ENCODE assay signal across 8 cellular contexts in genomic region chr1:27668808-27669723, GRCh38. TPM values are rescaled to one million over a fixed set of nuclear protein-coding genes. Genes with fewer than 3 reads are reported as not detected.
A peak's percentile ranks its signal among the peaks of the same experiment; 100 is the strongest.
DNase-seq lines count a peak whose midpoint lies in the region; ATAC-seq, FAIRE-seq and TF ChIP-seq lines count a peak whose summit lies in the region.

No MANE protein-coding gene starts in this region.

- dilution Hi-C loops in endothelial cell of umbilical vein (cut with MboI; ENCODE audit: extremely low pct_ligation_motif_present, low sequenced_read_pairs) = no loop called here

- H3K79me2 ChIP-seq in GM23248 (ENCODE audit: insufficient read depth) (no peaks in the 10 kb centered on the region), endothelial cell of umbilical vein (ENCODE audit: control insufficient read depth, insufficient read depth, low read length) (no peaks in the 10 kb centered on the region)

- H3F3A ChIP-seq in GM23248 (ENCODE audit: insufficient read depth) = peaks cover 19% of the 10 kb centered on the region

- no peak for ATAC-seq in GM18868 (IDR thresholded peaks at IDR 0.05; ENCODE audit: unreplicated experiment)

- peak overlapping the region; percentile 75 for H3K4me2 ChIP-seq in GM23248 (ENCODE audit: unreplicated experiment)
- H3K4me2 ChIP-seq in endothelial cell of umbilical vein (ENCODE audit: insufficient read depth, low read length) = peak overlapping the region; percentile 90

- H2AFZ ChIP-seq in GM23248 (peak overlapping the region; percentile 93), endothelial cell of umbilical vein (ENCODE audit: low read depth, low read length) (peak overlapping the region; percentile 98)

- H3K4me3 ChIP-seq in GM23248 (peak overlapping the region; percentile 66), endothelial cell of umbilical vein (replicated peaks in 1 of 3; ENCODE audit: insufficient read depth in 1 of 3, low read depth in 1 of 3, low read length in 3 of 3) (peak overlapping the region in 2 of 3 experiments; percentile 16 to 37), muscle layer of colon (ENCODE audit: low read depth in 1 of 2, low read length in 2 of 2) (peak overlapping the region; percentile 33 to 60)

- TF ChIP-seq CTCF in endothelial cell of umbilical vein (IDR thresholded peaks at IDR 0.05; ENCODE audit: extremely low read depth in 1 of 2, insufficient read depth in 1 of 2, low read depth in 1 of 2, low read length in 2 of 2) = peak; percentile 86 to 99

- H3K36me3 ChIP-seq in GM23248 (ENCODE audit: low read depth) (no peaks in the 10 kb centered on the region), endothelial cell of umbilical vein (ENCODE audit: control insufficient read depth in 2 of 2, extremely low read depth in 1 of 2, insufficient read depth in 2 of 2, low read length in 2 of 2) (no peaks in the 10 kb centered on the region), muscle layer of colon (ENCODE audit: insufficient read depth, low read length) (no peaks in the 10 kb centered on the region)

- H3K4me1 ChIP-seq in GM23248 (ENCODE audit: insufficient read depth) = peaks cover 12% of the 10 kb centered on the region
- H3K4me1 ChIP-seq in endothelial cell of umbilical vein (ENCODE audit: control insufficient read depth, extremely low read depth, insufficient read depth, low read length) = peaks cover 20% of the 10 kb centered on the region
- peaks cover 13% of the 10 kb centered on the region for H3K4me1 ChIP-seq in muscle layer of colon (ENCODE audit: insufficient read depth, low read length)

- POLR2A ChIA-PET in endothelial cell of umbilical vein (lab: Charles Lee) = interaction anchor here (1.0 kb wide), 1 partner anchor 104 kb away, joined by 3 read pairs; the partner anchor contains the start of gene STX12

- CTCF ChIA-PET in endothelial cell of umbilical vein (lab: Charles Lee) = interaction anchor here (0.6 to 1.9 kb wide), 51 partner anchors 8 to 974 kb away, joined by 3 to 51 read pairs (median 5); partner anchors contain the start of genes FAM76A, MAP3K6, PPP1R8 and STX12

- FAIRE-seq in endothelial cell of umbilical vein (lab: Jason Lieb, UNC) = peak; percentile 24

- WGBS in GM23248 (ENCODE audit: low coverage in 1 of 2, low lambda C conversion rate in 2 of 2, missing lambda C conversion rate in 2 of 2), 2 experiments = 9 to 11% methylated on average over 36 of the region's 36 CpGs

- TF ChIP-seq POLR2A in endothelial cell of umbilical vein (IDR thresholded peaks at IDR 0.05; ENCODE audit: low read depth, low read length) = no peak

- H3K9me2 ChIP-seq in GM23248 (ENCODE audit: insufficient read depth) = no peaks in the 10 kb centered on the region

- H3K9ac ChIP-seq in GM23248 = peak overlapping the region; percentile 39
- no peak overlapping the region for H3K9ac ChIP-seq in endothelial cell of umbilical vein (replicated peaks; ENCODE audit: extremely low read depth, insufficient read depth, low read length)
- no peak overlapping the region for H3K9ac ChIP-seq in muscle layer of colon (ENCODE audit: low read length)

- intact Hi-C loops in endothelial cell of umbilical vein (cut with micrococcal nuclease) = no loop called here

- in situ Hi-C loops in GM23248 (cut with MboI) = loop anchor here (5.0 kb wide), 1 partner anchor 62 kb away; no protein-coding TSS in a partner anchor

- no peaks in the 10 kb centered on the region for H3K9me1 ChIP-seq in endothelial cell of umbilical vein (replicated peaks; ENCODE audit: control insufficient read depth, extremely low read depth, insufficient read depth, low read length)

- DNase-seq in AG20443 (ENCODE audit: low spot score) (peak; percentile 77), GM23248 (peak; percentile 64), NCI-H69 (lab: John Stamatoyannopoulos, UW) (peak; percentile 64), endothelial cell of umbilical vein (ENCODE audit: low read depth, low spot score) (peak; percentile 59)
- DNase-seq in activated CD8-positive, alpha-beta memory T cell treated with anti-CD3 and anti-CD28 coated beads, Interleukin-2, amount 50 U/mL, for 1 hour (ENCODE audit: extremely low read depth) = peak; percentile 38
- peak; percentile 97 for DNase-seq in stimulated activated CD8-positive, alpha-beta memory T cell treated with anti-CD3 and anti-CD28 coated beads, Interleukin-4, amount 100 ng/mL, for 48 hours

- H3K27me3 ChIP-seq in GM23248 (replicated peaks; ENCODE audit: insufficient read depth) = no peaks in the 10 kb centered on the region
- no peaks in the 10 kb centered on the region for H3K27me3 ChIP-seq in endothelial cell of umbilical vein (ENCODE audit: control insufficient read depth in 2 of 2, insufficient read depth in 2 of 2, low read length in 2 of 2)
- no peaks in the 10 kb centered on the region for H3K27me3 ChIP-seq in muscle layer of colon (ENCODE audit: control insufficient read depth in 1 of 2, insufficient read depth in 2 of 2, low read length in 2 of 2)

- no TSS peak for BruUV-seq in endothelial cell of umbilical vein (replicated peaks; lab: Mats Ljungman, UMichigan)

- H3K9me3 ChIP-seq in GM23248 (ENCODE audit: low read depth) (no peaks in the 10 kb centered on the region), endothelial cell of umbilical vein (replicated peaks; ENCODE audit: control insufficient read depth, insufficient read depth, low read length) (no peaks in the 10 kb centered on the region), muscle layer of colon (ENCODE audit: low read length) (no peaks in the 10 kb centered on the region)

- H3K27ac ChIP-seq in GM23248 (no peak overlapping the region), endothelial cell of umbilical vein (ENCODE audit: insufficient read depth, low read depth, low read length) (no peak overlapping the region), muscle layer of colon (ENCODE audit: low read depth, low read length) (no peak overlapping the region)

- H4K20me1 ChIP-seq in GM23248 (ENCODE audit: insufficient read depth) = no peaks in the 10 kb centered on the region
- H4K20me1 ChIP-seq in endothelial cell of umbilical vein (replicated peaks; ENCODE audit: control insufficient read depth, extremely low read depth, insufficient read depth, low read length) = no peaks in the 10 kb centered on the region

TF ChIP-seq in endothelial cell of umbilical vein, 7 proteins besides CTCF, POLR2A, EP300 and RAD21:
- no peak for TF ChIP-seq POLR2AphosphoS5 (IDR thresholded peaks at IDR 0.05; ENCODE audit: insufficient read depth, low read depth, low read length)
- TF ChIP-seq EZH2 (IDR thresholded peaks at IDR 0.05; ENCODE audit: borderline replicate concordance, low read depth, low read length, severe bottlenecking) = no peak
- TF ChIP-seq GATA2 (IDR thresholded peaks at IDR 0.05; ENCODE audit: insufficient read depth, insufficient read length, low read depth, low read length) = no peak
- TF ChIP-seq MAX (IDR thresholded peaks at IDR 0.05; ENCODE audit: insufficient read depth, insufficient read length) = no peak
- TF ChIP-seq FOS (IDR thresholded peaks at IDR 0.05; ENCODE audit: borderline replicate concordance, insufficient read depth, low read length) = no peak
- no peak for TF ChIP-seq MYC (IDR thresholded peaks at IDR 0.05; ENCODE audit: low read depth, low read length)
- no peak for TF ChIP-seq JUN (IDR thresholded peaks at IDR 0.05; ENCODE audit: borderline replicate concordance, insufficient read depth, insufficient read length, low read depth)

RNA-seq across cellular contexts. Expression of gene IFI6, which starts 2.9 kb away (rescaled TPM):
- 31.9 and 32.1 TPM in 2 replicates for total RNA-seq in GM23248 (2014; rRNA removed; shearing (Covaris generic))
- polyA plus RNA-seq in GM23248 (2016; fragmentation: Nextera tagmentation; extraction: Ambion mirVana) = 50.2 and 53.5 TPM in 2 replicates
- total RNA-seq in endothelial cell of umbilical vein = 20.0 and 28.4 TPM in 2 replicates
- 47.9 and 58.0 TPM in 2 replicates for polyA plus RNA-seq in endothelial cell of umbilical vein
- polyA plus RNA-seq in endothelial cell of umbilical vein (2011; cell fraction: cytosol; rRNA removed) = 26.7 and 34.0 TPM in 2 replicates
- 8.5 and 9.4 TPM in 2 replicates for polyA plus RNA-seq in endothelial cell of umbilical vein (2011; cell fraction: nucleus; rRNA removed)
- 44.2 and 57.6 TPM in 2 replicates for polyA plus RNA-seq in endothelial cell of umbilical vein (2012)
- polyA minus RNA-seq in endothelial cell of umbilical vein = 8.6 and 10.2 TPM in 2 replicates
- polyA minus RNA-seq in endothelial cell of umbilical vein (2011; cell fraction: cytosol; rRNA and poly(A)+ RNA removed) = 24.3 TPM
- polyA minus RNA-seq in endothelial cell of umbilical vein (2011; cell fraction: nucleus; rRNA and poly(A)+ RNA removed) = 1.9 and 2.3 TPM in 2 replicates

RNA-seq across cellular contexts. Expression of gene FGR, which starts 34.1 kb away (rescaled TPM):
- not detected in 2 replicates for total RNA-seq in GM23248 (2014; rRNA removed; shearing (Covaris generic))
- not detected in 2 replicates for polyA plus RNA-seq in GM23248 (2016; fragmentation: Nextera tagmentation; extraction: Ambion mirVana)
- total RNA-seq in endothelial cell of umbilical vein = not detected in 2 replicates
- 0.16 and 0.18 TPM in 2 replicates for polyA plus RNA-seq in endothelial cell of umbilical vein
- polyA plus RNA-seq in endothelial cell of umbilical vein (2011; cell fraction: cytosol; rRNA removed) = 0.07 and 0.08 TPM in 2 replicates
- 0.20 and 0.55 TPM in 2 replicates for polyA plus RNA-seq in endothelial cell of umbilical vein (2011; cell fraction: nucleus; rRNA removed)
- polyA plus RNA-seq in endothelial cell of umbilical vein (2012) = not detected in 2 replicates
- polyA minus RNA-seq in endothelial cell of umbilical vein = 0.13 TPM in 1 of 2 replicates, not detected in the other
- polyA minus RNA-seq in endothelial cell of umbilical vein (2011; cell fraction: cytosol; rRNA and poly(A)+ RNA removed) = not detected
- polyA minus RNA-seq in endothelial cell of umbilical vein (2011; cell fraction: nucleus; rRNA and poly(A)+ RNA removed) = not detected in 2 replicates

RNA-seq across cellular contexts. Expression of gene FAM76A, which starts 56.7 kb away (rescaled TPM):
- 10.2 and 15.3 TPM in 2 replicates for total RNA-seq in GM23248 (2014; rRNA removed; shearing (Covaris generic))
- polyA plus RNA-seq in GM23248 (2016; fragmentation: Nextera tagmentation; extraction: Ambion mirVana) (6.2 and 6.9 TPM in 2 replicates), endothelial cell of umbilical vein (1.8 and 1.9 TPM in 2 replicates)
- total RNA-seq in endothelial cell of umbilical vein = 11.9 and 12.8 TPM in 2 replicates
- polyA plus RNA-seq in endothelial cell of umbilical vein (2011; cell fraction: cytosol; rRNA removed) = 3.6 and 4.1 TPM in 2 replicates
- polyA plus RNA-seq in endothelial cell of umbilical vein (2011; cell fraction: nucleus; rRNA removed) = 5.6 and 9.1 TPM in 2 replicates
- polyA plus RNA-seq in endothelial cell of umbilical vein (2012) = 4.6 and 5.7 TPM in 2 replicates
- 4.0 and 4.8 TPM in 2 replicates for polyA minus RNA-seq in endothelial cell of umbilical vein
- polyA minus RNA-seq in endothelial cell of umbilical vein (2011; cell fraction: cytosol; rRNA and poly(A)+ RNA removed) = 4.2 TPM
- polyA minus RNA-seq in endothelial cell of umbilical vein (2011; cell fraction: nucleus; rRNA and poly(A)+ RNA removed) = 3.3 and 3.6 TPM in 2 replicates

Comparison
In these comparisons a context has a peak if more than half of its experiments do, and no peak if none do; other contexts are left out.
1. DNase-seq: peak in every context shown above with its lines; median percentile 97 in stimulated activated CD8-positive, alpha-beta memory T cell treated with anti-CD3 and anti-CD28 coated beads, Interleukin-4, amount 100 ng/mL, for 48 hours; 77 in AG20443; 64 in GM23248; 64 in NCI-H69; 59 in endothelial cell of umbilical vein; 38 in activated CD8-positive, alpha-beta memory T cell treated with anti-CD3 and anti-CD28 coated beads, Interleukin-2, amount 50 U/mL, for 1 hour.